Comparison of ENCODE assay signal across 9 cellular contexts in the genomic region with DNA sequence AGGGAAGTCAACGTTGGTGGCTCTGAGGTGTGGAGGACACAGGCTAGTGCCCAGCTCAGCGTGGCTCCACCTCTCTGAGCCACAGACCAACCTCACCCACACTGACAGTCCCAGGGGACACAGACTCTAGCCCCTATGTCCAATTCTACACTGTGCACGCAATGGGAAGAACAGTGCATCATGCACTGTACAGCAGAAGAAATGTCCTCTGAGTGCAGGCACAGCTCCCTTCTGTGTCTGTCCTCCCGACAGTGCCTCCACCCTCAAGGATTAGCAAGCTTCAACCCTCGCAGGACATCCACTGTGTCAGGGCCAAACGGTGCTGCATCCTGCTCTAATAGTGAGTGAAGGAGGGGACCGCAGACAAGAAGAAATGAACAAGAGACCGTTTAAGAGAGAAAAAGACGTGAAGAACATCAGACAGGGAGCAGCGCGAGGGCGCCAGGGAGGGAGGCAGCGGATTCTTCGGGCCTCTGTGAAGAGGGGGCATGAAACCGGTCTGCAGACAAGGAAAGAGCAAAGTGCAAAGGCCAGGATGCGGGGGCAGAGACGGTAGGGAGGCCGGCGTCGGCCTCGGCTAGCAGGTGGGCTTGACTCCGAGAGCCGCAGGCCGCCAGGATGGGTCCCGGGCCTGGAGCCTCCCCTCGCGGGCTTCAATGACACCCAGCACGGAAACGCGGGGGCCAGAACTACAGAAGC. TPM values are rescaled to one million over a fixed set of nuclear protein-coding genes. Genes with fewer than 3 reads are reported as not detected.
DNase-seq lines count a peak whose midpoint lies in the region; ATAC-seq and TF ChIP-seq lines count a peak whose summit lies in the region.
"Had no signal": no experiment of that assay in that cellular context is flagged by ENCODE, and none has a peak within 500 bp of the region (broad histone marks: within the 10 kb centered on the region; RNA-seq: fewer than 3 reads in every experiment).

No MANE protein-coding gene starts in this region.

- H3K9me3 ChIP-seq in Karpas-422 (ENCODE audit: low read length): no peaks in the 10 kb centered on the region
- no peaks in the 10 kb centered on the region for H3K9me3 ChIP-seq in naive thymus-derived CD4-positive, alpha-beta T cell (ENCODE audit: control insufficient read depth in 2 of 3, low read length in 3 of 3)

- H3K9me2 ChIP-seq in Karpas-422 (replicated peaks; ENCODE audit: insufficient read depth, low read length): no peaks in the 10 kb centered on the region

- TF ChIP-seq CTCF in Calu3 (IDR thresholded peaks at IDR 0.05; ENCODE audit: unreplicated experiment) (no peak), coronary artery (IDR thresholded peaks at IDR 0.05) (no peak)

- no peaks in the 10 kb centered on the region for H3K27me3 Mint-ChIP-seq in Calu3 (ENCODE audit: unreplicated experiment)
- H3K27me3 Mint-ChIP-seq in naive thymus-derived CD4-positive, alpha-beta T cell: no peaks in the 10 kb centered on the region

- intact Hi-C loops in Calu3 (cut with micrococcal nuclease; ENCODE audit: unreplicated experiment): no loop called here
- intact Hi-C loops in naive thymus-derived CD4-positive, alpha-beta T cell (cut with micrococcal nuclease): loop anchor here (2.0 to 10.0 kb wide), 5 partner anchors 33 to 1099 kb away; a partner anchor contains a TSS

- POLR2A ChIA-PET in naive thymus-derived CD4-positive, alpha-beta T cell (lab: Charles Lee): interaction anchor here (0.7 to 3.5 kb wide), 4 partner anchors 10 to 121 kb away, joined by 3 to 34 read pairs (median 4); a partner anchor contains a TSS

- H3K4me2 ChIP-seq in Karpas-422 (ENCODE audit: low read depth, low read length, poor library complexity, severe bottlenecking): peak overlapping the region; percentile 90

- TSS peak; percentile 41 for BruUV-seq in Calu3 (replicated peaks; lab: Mats Ljungman, UMichigan)

- H3K27ac Mint-ChIP-seq in Calu3 (ENCODE audit: unreplicated experiment): peak overlapping the region; percentile 81
- peak overlapping the region; percentile 91 to 95 (median 94) for H3K27ac Mint-ChIP-seq in naive thymus-derived CD4-positive, alpha-beta T cell

- peaks cover 23% of the 10 kb centered on the region for H3K4me1 Mint-ChIP-seq in Calu3 (ENCODE audit: low read depth, unreplicated experiment)
- peaks cover 16 to 34% (median 28%) of the 10 kb centered on the region in 7 donors for H3K4me1 Mint-ChIP-seq in naive thymus-derived CD4-positive, alpha-beta T cell

- peaks cover 38% of the 10 kb centered on the region for H3K4me1 ChIP-seq in Karpas-422 (ENCODE audit: low read length)
- peaks cover 14 to 20% of the 10 kb centered on the region in 2 donors for H3K4me1 ChIP-seq in naive thymus-derived CD4-positive, alpha-beta T cell (ENCODE audit: control insufficient read depth in 2 of 2, insufficient read depth in 2 of 2, low read length in 2 of 2)

- H3K27ac ChIP-seq in Karpas-422 (ENCODE audit: low read length) (peak overlapping the region; percentile 58), coronary artery (peak overlapping the region; percentile 97 to 98)
- peak overlapping the region; percentile 96 for H3K27ac ChIP-seq in naive thymus-derived CD4-positive, alpha-beta T cell (ENCODE audit: low read depth, low read length)

- no peaks in the 10 kb centered on the region for H3K9me3 Mint-ChIP-seq in Calu3 (ENCODE audit: low read depth, unreplicated experiment)
- H3K9me3 Mint-ChIP-seq in naive thymus-derived CD4-positive, alpha-beta T cell: no peaks in the 10 kb centered on the region

- no peaks in the 10 kb centered on the region for H3K27me3 ChIP-seq in Karpas-422 (ENCODE audit: low read length)
- H3K27me3 ChIP-seq in naive thymus-derived CD4-positive, alpha-beta T cell (ENCODE audit: control insufficient read depth in 2 of 2, insufficient read depth in 2 of 2, low read length in 2 of 2): no peaks in the 10 kb centered on the region

- H3K9ac ChIP-seq in Karpas-422 (ENCODE audit: low read length): peak overlapping the region; percentile 77

- H4K20me1 ChIP-seq in Karpas-422 (ENCODE audit: insufficient read depth, low read depth, low read length): no peaks in the 10 kb centered on the region

- DNase-seq in Calu3: no peak
- DNase-seq in Karpas-422: no peak
- DNase-seq in coronary artery (ENCODE audit: low spot score): no peak
- DNase-seq in naive thymus-derived CD4-positive, alpha-beta T cell: no peak
- DNase-seq in C1 segment of cervical spinal cord (lab: John Stamatoyannopoulos, UW): no peak
- no peak for DNase-seq in stimulated activated naive CD4-positive, alpha-beta T cell treated with Interleukin-2 at 50 U/mL for 16 hours (lab: John Stamatoyannopoulos, UW)

- peaks cover 40% of the 10 kb centered on the region for H3K79me2 ChIP-seq in Karpas-422 (ENCODE audit: low read length)

- ATAC-seq in naive thymus-derived CD4-positive, alpha-beta T cell: no peak
- ATAC-seq in GM21717 (IDR thresholded peaks at IDR 0.05; ENCODE audit: unreplicated experiment) (no peak), GM21515 (IDR thresholded peaks at IDR 0.05; ENCODE audit: unreplicated experiment) (no peak)

- no peaks in the 10 kb centered on the region for H3K36me3 ChIP-seq in Karpas-422 (ENCODE audit: insufficient read depth, low read length)
- H3K36me3 ChIP-seq in naive thymus-derived CD4-positive, alpha-beta T cell (ENCODE audit: control insufficient read depth in 2 of 3, insufficient read depth in 3 of 3, low read length in 3 of 3): no peaks in the 10 kb centered on the region

- peak overlapping the region; percentile 5; the same call in 1 of the 2 replicates for H2AFZ ChIP-seq in Karpas-422 (ENCODE audit: low read length)

- peaks cover 46% of the 10 kb centered on the region for H3K36me3 Mint-ChIP-seq in Calu3 (ENCODE audit: insufficient read depth, unreplicated experiment)
- H3K36me3 Mint-ChIP-seq in naive thymus-derived CD4-positive, alpha-beta T cell: peaks cover 0 to 2% (median 0%) of the 10 kb centered on the region in 5 donors

- peak overlapping the region; percentile 76 for H3K4me3 Mint-ChIP-seq in Calu3 (ENCODE audit: low read depth, unreplicated experiment)
- peak overlapping the region; percentile 87 to 98 (median 91) for H3K4me3 Mint-ChIP-seq in naive thymus-derived CD4-positive, alpha-beta T cell

- CTCF ChIA-PET in Calu3 (lab: Charles Lee): interaction anchor here (0.6 to 1.0 kb wide), 3 partner anchors 16 to 1783 kb away, joined by 3 read pairs; a partner anchor contains a TSS
- CTCF ChIA-PET in naive thymus-derived CD4-positive, alpha-beta T cell (lab: Charles Lee): interaction anchor here (0.8 kb wide), 1 partner anchor 17 kb away, joined by 3 read pairs; a partner anchor contains a TSS

- H3K4me3 ChIP-seq in Karpas-422 (ENCODE audit: low read length) (peak overlapping the region; percentile 79), coronary artery (peak overlapping the region; percentile 91)
- H3K4me3 ChIP-seq in naive thymus-derived CD4-positive, alpha-beta T cell (ENCODE audit: low read length): peak overlapping the region; percentile 97

RNA-seq across cellular contexts. Expression of a gene that starts 0.6 kb away (rescaled TPM):
- total RNA-seq in Calu3 (2022): 0.47 and 0.81 TPM in 2 replicates
- total RNA-seq in Karpas-422 (2014; rRNA removed; shearing (Covaris generic); ENCODE audit: low replicate concordance): 0.75 and 2.4 TPM in 2 replicates
- total RNA-seq in naive thymus-derived CD4-positive, alpha-beta T cell: 1 to 10 TPM; 1.4 to 4.3 (median 2.4) TPM
- 10 to 100 TPM in 1 of 2 donors, 1 to 10 TPM in 1; 6.9 to 15.6 TPM for polyA plus RNA-seq in naive thymus-derived CD4-positive, alpha-beta T cell

RNA-seq across cellular contexts. Expression of a gene that starts 6.9 kb away (rescaled TPM):
- 971 and 1,079 TPM in 2 replicates for total RNA-seq in Calu3 (2022)
- 6,081 and 7,190 TPM in 2 replicates for total RNA-seq in Karpas-422 (2014; rRNA removed; shearing (Covaris generic); ENCODE audit: low replicate concordance)
- 1,000 to 10,000 TPM in 4 of 5 experiments, 100 to 1,000 TPM in 1; 911 to 1,684 (median 1,502) TPM for total RNA-seq in naive thymus-derived CD4-positive, alpha-beta T cell
- 1,000 to 10,000 TPM; 1,774 to 1,925 TPM for polyA plus RNA-seq in naive thymus-derived CD4-positive, alpha-beta T cell

RNA-seq across cellular contexts. Expression of a gene that starts 15.3 kb away (rescaled TPM):
- 0.51 and 0.61 TPM in 2 replicates for total RNA-seq in Calu3 (2022)
- total RNA-seq in Karpas-422 (2014; rRNA removed; shearing (Covaris generic); ENCODE audit: low replicate concordance): 0.90 and 0.97 TPM in 2 replicates
- under 1 TPM in 4 of 5 experiments, not detected in 1; 0.32 to 0.53 (median 0.50) TPM for total RNA-seq in naive thymus-derived CD4-positive, alpha-beta T cell
- polyA plus RNA-seq in naive thymus-derived CD4-positive, alpha-beta T cell: not detected
- total RNA-seq: NCI-H460 had no signal

RNA-seq across cellular contexts. Expression of a gene that starts 17.6 kb away (rescaled TPM):
- 2.4 and 3.1 TPM in 2 replicates for total RNA-seq in Calu3 (2022)
- 1.1 and 3.0 TPM in 2 replicates for total RNA-seq in Karpas-422 (2014; rRNA removed; shearing (Covaris generic); ENCODE audit: low replicate concordance)
- total RNA-seq in naive thymus-derived CD4-positive, alpha-beta T cell: 1 to 10 TPM; 1.0 to 2.7 (median 1.8) TPM
- 1 to 10 TPM; 1.9 to 2.9 TPM for polyA plus RNA-seq in naive thymus-derived CD4-positive, alpha-beta T cell

RNA-seq across cellular contexts. Expression of a gene that starts 26.9 kb away (rescaled TPM):
- not detected in 2 replicates for total RNA-seq in Calu3 (2022)
- total RNA-seq in Karpas-422 (2014; rRNA removed; shearing (Covaris generic); ENCODE audit: low replicate concordance): 52.9 and 85.4 TPM in 2 replicates
- 10 to 100 TPM in 3 of 5 experiments, 1 to 10 TPM in 2; 7.0 to 21.5 (median 12.4) TPM for total RNA-seq in naive thymus-derived CD4-positive, alpha-beta T cell
- 10 to 100 TPM; 38.0 to 60.1 TPM for polyA plus RNA-seq in naive thymus-derived CD4-positive, alpha-beta T cell
